In the genomic region with DNA sequence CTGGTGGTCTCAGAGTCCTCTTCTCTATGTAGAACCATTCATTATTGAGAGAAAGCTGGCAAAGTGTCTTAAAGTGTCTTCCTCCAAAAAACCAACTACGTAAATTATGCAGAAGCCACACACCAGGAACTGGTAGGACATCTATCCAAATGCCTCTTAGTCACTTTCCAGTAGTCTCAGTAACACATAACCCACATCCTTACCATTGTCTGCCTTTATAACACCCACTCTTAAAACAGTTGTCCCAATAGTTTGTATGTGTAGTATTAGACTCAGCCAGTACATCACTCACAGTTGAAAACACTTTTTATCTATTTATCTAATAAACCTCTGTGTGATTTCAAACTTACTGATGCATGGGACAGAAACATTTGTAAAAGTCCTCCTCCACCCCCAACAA, we compare ENCODE assay signal across 5 cellular contexts.
"Had no signal": no experiment of that assay in that cellular context is flagged by ENCODE, and none has a peak within 500 bp of the region (broad histone marks: within the 10 kb centered on the region; RNA-seq: fewer than 3 reads in every experiment).

No MANE protein-coding gene starts in this region.

- ATAC-seq: HepG2, K562 had no signal

- H3K4me3 Mint-ChIP-seq: IgD-negative memory B cell had no signal

- H3K4me1 Mint-ChIP-seq: IgD-negative memory B cell had no signal

- H3K27ac Mint-ChIP-seq: IgD-negative memory B cell had no signal

- H3K27me3 Mint-ChIP-seq: IgD-negative memory B cell had no signal

- DNase-seq: IMR-90, KBM-7 had no signal

- H3K36me3 Mint-ChIP-seq: IgD-negative memory B cell had no signal
